Comparison of ENCODE assay signal across 15 cellular contexts in the genomic region with DNA sequence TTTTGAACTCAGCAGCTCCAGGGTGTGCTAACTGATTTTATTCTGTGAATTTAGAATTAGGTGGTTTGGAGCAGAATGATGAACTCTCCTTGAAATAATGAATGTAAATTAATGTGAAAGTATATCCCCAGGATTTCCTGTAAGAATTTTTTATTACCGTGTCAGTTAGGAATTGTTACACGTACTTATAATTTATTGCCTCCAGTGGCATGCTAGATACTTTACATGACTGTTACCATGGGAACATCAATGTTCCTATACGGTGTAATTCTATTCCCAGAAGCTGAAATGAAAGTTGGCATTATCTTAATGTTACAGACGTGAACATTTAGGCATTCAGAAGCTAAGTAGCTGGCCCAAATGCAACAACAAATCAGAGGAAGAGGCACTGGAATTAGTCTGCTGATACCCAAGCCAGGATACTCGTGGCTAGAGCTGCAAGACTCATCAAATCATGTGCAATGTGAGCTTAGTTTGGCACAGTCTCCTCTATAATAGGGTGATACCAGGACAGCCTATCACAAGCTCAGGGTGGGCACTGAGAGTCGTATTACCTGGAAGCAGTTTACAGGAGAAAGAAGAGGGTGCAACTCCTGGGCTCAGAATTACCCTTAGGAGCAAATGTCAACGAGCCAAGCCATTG. TPM values are rescaled to one million over a fixed set of nuclear protein-coding genes. Genes with fewer than 3 reads are reported as not detected.
DNase-seq lines count a peak whose midpoint lies in the region; ATAC-seq and TF ChIP-seq lines count a peak whose summit lies in the region.
"Had no signal": no experiment of that assay in that cellular context is flagged by ENCODE, and none has a peak within 500 bp of the region (broad histone marks: within the 10 kb centered on the region; RNA-seq: fewer than 3 reads in every experiment).

No MANE protein-coding gene starts in this region.

- H3K36me3 ChIP-seq in right atrium auricular region: no peaks in the 10 kb centered on the region
- H3K36me3 ChIP-seq in subcutaneous abdominal adipose tissue (ENCODE audit: control insufficient read depth in 5 of 5, insufficient read depth in 5 of 5, low read length in 5 of 5): no peaks in the 10 kb centered on the region
- no peaks in the 10 kb centered on the region for H3K36me3 ChIP-seq in esophagus squamous epithelium

- H3K9ac ChIP-seq in subcutaneous abdominal adipose tissue (ENCODE audit: low read length in 5 of 5): no peak overlapping the region

- intact Hi-C loops in Right ventricle myocardium superior (cut with DNase I) (no loop called here), esophagus squamous epithelium (cut with DNase I) (no loop called here)

- TF ChIP-seq POLR2A in esophagus squamous epithelium (IDR thresholded peaks at IDR 0.05): no peak

- H3K4me1 ChIP-seq in right atrium auricular region (peaks cover 0 to 15% of the 10 kb centered on the region in 2 donors), subcutaneous abdominal adipose tissue (ENCODE audit: control insufficient read depth in 5 of 5, insufficient read depth in 5 of 5, low read length in 5 of 5) (peaks cover 0 to 18% (median 8%) of the 10 kb centered on the region in 5 donors), esophagus squamous epithelium (no peaks in the 10 kb centered on the region)

- TF ChIP-seq CTCF in right atrium auricular region (IDR thresholded peaks at IDR 0.05): no peak
- TF ChIP-seq CTCF in esophagus squamous epithelium (IDR thresholded peaks at IDR 0.05): no peak

- WGBS in esophagus squamous epithelium, 2 donors: 30 to 35% methylated on average over 7 of the region's 7 CpGs

- H3K27me3 ChIP-seq in right atrium auricular region: no peaks in the 10 kb centered on the region
- no peaks in the 10 kb centered on the region for H3K27me3 ChIP-seq in subcutaneous abdominal adipose tissue (ENCODE audit: control insufficient read depth in 5 of 5, insufficient read depth in 4 of 5, low read length in 5 of 5)
- H3K27me3 ChIP-seq in esophagus squamous epithelium: no peaks in the 10 kb centered on the region

- peak; percentile 92 for ATAC-seq in Right ventricle myocardium superior (ENCODE audit: poor library complexity)
- ATAC-seq: stimulated activated naive CD8-positive, alpha-beta T cell treated with anti-CD3 and anti-CD28 coated beads, Interleukin-15, Interleukin-2, amounts not matched to agents 100 U/mL and 50 U/mL, for 24 hours had no signal

- H3K27ac ChIP-seq in right atrium auricular region: peak overlapping the region in 1 of 2 donors; percentile 71
- peak overlapping the region; percentile 25 for H3K27ac ChIP-seq in subcutaneous abdominal adipose tissue (ENCODE audit: low read depth, low read length)
- no peak overlapping the region for H3K27ac ChIP-seq in esophagus squamous epithelium

- H3K4me3 ChIP-seq in right atrium auricular region: no peak overlapping the region
- peak overlapping the region in 2 of 5 donors; percentile 17 to 25 for H3K4me3 ChIP-seq in subcutaneous abdominal adipose tissue (ENCODE audit: low read depth in 1 of 5, low read length in 5 of 5)
- H3K4me3 ChIP-seq in esophagus squamous epithelium: no peak overlapping the region

- no peaks in the 10 kb centered on the region for H3K9me3 ChIP-seq in right atrium auricular region
- no peaks in the 10 kb centered on the region for H3K9me3 ChIP-seq in subcutaneous abdominal adipose tissue (ENCODE audit: control insufficient read depth in 5 of 5, low read length in 5 of 5)
- H3K9me3 ChIP-seq in esophagus squamous epithelium: no peaks in the 10 kb centered on the region

- DNase-seq in Right ventricle myocardium superior (no peak), right atrium auricular region (ENCODE audit: low spot score) (no peak), RPMI7951 (ENCODE audit: low read depth) (peak; percentile 27), fibroblast of the conjunctiva (ENCODE audit: low read depth) (peak; percentile 12), NCI-H524 treated with DMSO at 0.1 percent for 48 hours (lab: John Stamatoyannopoulos, UW) (no peak), esophagus squamous epithelium (lab: John Stamatoyannopoulos, UW) (no peak), NOMO-1 (lab: John Stamatoyannopoulos, UW; ENCODE audit: unreplicated experiment in 2 of 2) (no peak)
- DNase-seq: activated CD4-positive, alpha-beta T cell treated with anti-CD3 and anti-CD28 coated beads, Interleukin-2, amount 50 U/mL, for 48 hours; EL; NCI-H2171; retina; stimulated activated CD4-positive, alpha-beta T cell treated with anti-CD3 and anti-CD28 coated beads, Interleukin-4, amount 100 ng/mL, for 4 hours; stimulated activated naive CD8-positive, alpha-beta T cell treated with anti-CD3 and anti-CD28 coated beads, Interleukin-15, Interleukin-2, amounts not matched to agents 100 U/mL and 50 U/mL, for 24 hours; T-helper 9 cell had no signal

RNA-seq across cellular contexts. Expression of gene PRKAR2B, which starts 30.0 kb away (rescaled TPM):
- 16.3 TPM for total RNA-seq in Right ventricle myocardium superior
- 10 to 100 TPM; 30.1 to 30.4 TPM for total RNA-seq in right atrium auricular region
- 3.3 and 3.7 TPM in 2 replicates for total RNA-seq in RPMI7951 (2014; rRNA removed; shearing (Covaris generic))
- 10 to 100 TPM in 1 of 4 donors, 1 to 10 TPM in 3; 1.1 to 23.1 (median 4.2) TPM for total RNA-seq in esophagus squamous epithelium

Comparison
In these comparisons a context has a peak if more than half of its experiments do, and no peak if none do; other contexts are left out.
1. DNase-seq: peak in RPMI7951 (single experiment) and fibroblast of the conjunctiva (single experiment); none in Right ventricle myocardium superior (single experiment), right atrium auricular region (single experiment), NCI-H524 treated with DMSO at 0.1 percent for 48 hours (single experiment), esophagus squamous epithelium (single experiment) and NOMO-1 (0 of 2).